In genomic region chr20:44210422-44211176, GRCh38 we compare ENCODE assay signal across 8 cellular contexts. TPM values are rescaled to one million over a fixed set of nuclear protein-coding genes. Genes with fewer than 3 reads are reported as not detected.
DNase-seq lines count a peak whose midpoint lies in the region; ATAC-seq, FAIRE-seq and TF ChIP-seq lines count a peak whose summit lies in the region.

TSS of gene OSER1 (minus strand) at chr20:44210771. CDS start at chr20:44206957, 3,814 bp downstream.

- peaks cover 53% of the 10 kb centered on the region for H3K4me1 ChIP-seq in HepG2 (ENCODE audit: insufficient read depth, low read length)

- H4K20me1 ChIP-seq in HepG2 (ENCODE audit: insufficient read depth, low read length): peaks cover 44% of the 10 kb centered on the region

- TF ChIP-seq RAD21 in HepG2 (CRISPR knock-in tag; IDR thresholded peaks at IDR 0.05): peak; percentile 43; the same call in 1 of the 2 replicates

- peak; percentile 86 to 99 (median 96) for DNase-seq in C1 segment of cervical spinal cord (lab: John Stamatoyannopoulos, UW)
- DNase-seq in NCI-H748 treated with DMSO at 0.1 percent for 48 hours (lab: John Stamatoyannopoulos, UW): peak; percentile 94
- peak; percentile 94 to 98 for DNase-seq in activated CD4-positive, alpha-beta T cell treated with anti-CD3 and anti-CD28 coated beads, Interleukin-2, amount 50 U/mL, for 24 hours (ENCODE audit: low read depth in 1 of 2, low spot score in 1 of 2)
- peak; percentile 99 for DNase-seq in HepG2 (ENCODE audit: low spot score)
- peak; percentile 95 for DNase-seq in stimulated activated CD4-positive, alpha-beta T cell treated with anti-CD3 and anti-CD28 coated beads, Interleukin-4, amount 100 ng/mL, for 1 hour

- peak within 1 kb of the TSS; percentile 100 for H3K4me3 Mint-ChIP-seq in dendritic cell treated with granulocyte-macrophage colony-stimulating factor and Interleukin-4, amounts not matched to agents 40 ng/mL and 50 ng/mL, for 4 days

- ATAC-seq in GM19372 (IDR thresholded peaks at IDR 0.05; ENCODE audit: low read depth, unreplicated experiment) (peak; percentile 78), HG03558 (IDR thresholded peaks at IDR 0.05; ENCODE audit: extremely low read depth, unreplicated experiment) (peak; percentile 52), HepG2 (peak; percentile 91)

- 0 out of 5 replicates have a peak, but pooled peaks cover 0 to 2% of the 10 kb centered on the region in 2 experiments for H3K36me3 ChIP-seq in HepG2 (replicated peaks in 1 of 2; ENCODE audit: control insufficient read depth in 1 of 2, insufficient read depth in 2 of 2, low read length in 2 of 2)

- H3K27me3 ChIP-seq in HepG2 (ENCODE audit: control insufficient read depth in 1 of 2, insufficient read depth in 2 of 2, low read length in 2 of 2): no peaks in the 10 kb centered on the region; a peak in 1 of 5 replicates

- no peaks in the 10 kb centered on the region for H3K9me3 ChIP-seq in HepG2 (ENCODE audit: low read length)

- BruUV-seq in HepG2 (replicated peaks; lab: Mats Ljungman, UMichigan): no TSS peak

- no peaks in the 10 kb centered on the region for H3K27me3 Mint-ChIP-seq in dendritic cell treated with granulocyte-macrophage colony-stimulating factor and Interleukin-4, amounts not matched to agents 40 ng/mL and 50 ng/mL, for 4 days

- in situ Hi-C loops in HepG2 (cut with HindIII; ENCODE audit: extremely low pct_ligation_motif_present, low pct_unique_long_range_greater_than_20kb): no loop called here

- peaks cover 51% of the 10 kb centered on the region for H3K4me1 Mint-ChIP-seq in dendritic cell treated with granulocyte-macrophage colony-stimulating factor and Interleukin-4, amounts not matched to agents 40 ng/mL and 50 ng/mL, for 4 days (ENCODE audit: low read depth)

- peak within 1 kb of the TSS; percentile 97 for H3K27ac Mint-ChIP-seq in dendritic cell treated with granulocyte-macrophage colony-stimulating factor and Interleukin-4, amounts not matched to agents 40 ng/mL and 50 ng/mL, for 4 days

- peak within 1 kb of the TSS; percentile 94 for H3K4me2 ChIP-seq in HepG2 (ENCODE audit: low read depth, low read length)

- H3K79me2 ChIP-seq in HepG2 (ENCODE audit: insufficient read depth, low read length): peaks cover 57% of the 10 kb centered on the region

- intact Hi-C loops in dendritic cell treated with granulocyte-macrophage colony-stimulating factor and Interleukin-4, amounts not matched to agents 40 ng/mL and 50 ng/mL, for 4 days (cut with micrococcal nuclease): loop anchor here (1.0 to 10.0 kb wide), 5 partner anchors 101 to 677 kb away; partner anchors contain the start of genes FITM2, SERINC3, TTPAL and YWHAB
- intact Hi-C loops in HepG2 (cut with micrococcal nuclease; ENCODE audit: unreplicated experiment): loop anchor here (1.0 to 10.0 kb wide), 3 partner anchors 145 to 674 kb away; partner anchors contain the start of genes HNF4A and YWHAB

- 1% methylated on average over 44 of the region's 78 CpGs for WGBS in HepG2 (ENCODE audit: low lambda C conversion rate)

- peak; percentile 44 for TF ChIP-seq CTCF in HepG2 (CRISPR knock-in tag; IDR thresholded peaks at IDR 0.05)

- POLR2A ChIA-PET in HepG2 (lab: Yijun Ruan, JAX): interaction anchor here (0.9 to 1.4 kb wide), 8 partner anchors 99 to 310 kb away, joined by 3 to 5 read pairs (median 4); partner anchors contain the start of gene TTPAL

- CTCF ChIA-PET in HepG2 (lab: Yijun Ruan, JAX; ENCODE audit: low intra/inter-chr PET ratio, low total read pairs): no interaction called here

- H2AFZ ChIP-seq in HepG2 (ENCODE audit: low read length): peak within 1 kb of the TSS; percentile 2

- H3K4me3 ChIP-seq in HepG2 (replicated peaks in 1 of 3; ENCODE audit: insufficient read depth in 1 of 3, low read depth in 2 of 3, low read length in 3 of 3): peak within 1 kb of the TSS; percentile 91 to 96 (median 92)

- peak within 1 kb of the TSS; percentile 87 for H3K27ac ChIP-seq in HepG2 (ENCODE audit: extremely low read length, insufficient read depth, low read length)

- peak within 1 kb of the TSS; percentile 96 for H3K9ac ChIP-seq in HepG2 (ENCODE audit: insufficient read depth, low read depth, low read length)

- no peaks in the 10 kb centered on the region for H3K9me3 Mint-ChIP-seq in dendritic cell treated with granulocyte-macrophage colony-stimulating factor and Interleukin-4, amounts not matched to agents 40 ng/mL and 50 ng/mL, for 4 days

- peak; percentile 94 for FAIRE-seq in HepG2 (lab: Jason Lieb, UNC)

- TF ChIP-seq EP300 in HepG2 (IDR thresholded peaks at IDR 0.05; ENCODE audit: low read depth in 2 of 2, low read length in 2 of 2) (peak; percentile 68), HepG2 (CRISPR knock-in tag; IDR thresholded peaks at IDR 0.05; ENCODE audit: borderline replicate concordance) (peak; percentile 29; the same call in 1 of the 2 replicates)

- peak; percentile 93 to 95 for TF ChIP-seq POLR2A in HepG2 (IDR thresholded peaks at IDR 0.05; ENCODE audit: insufficient read depth in 1 of 2, low read depth in 2 of 2, low read length in 2 of 2)

- peaks cover 41% of the 10 kb centered on the region for H3K36me3 Mint-ChIP-seq in dendritic cell treated with granulocyte-macrophage colony-stimulating factor and Interleukin-4, amounts not matched to agents 40 ng/mL and 50 ng/mL, for 4 days (ENCODE audit: low read depth)

TF ChIP-seq in HepG2, 621 proteins besides CTCF, POLR2A, EP300 and RAD21 (continues in another document):
- TF ChIP-seq SMC3 (IDR thresholded peaks at IDR 0.05; ENCODE audit: low read length) (no peak; the same call in 1 of the 2 replicates), ZNF501 (CRISPR knock-in tag; IDR thresholded peaks at IDR 0.05) (no peak; the same call in 1 of the 2 replicates), ZNF788 (CRISPR knock-in tag; IDR thresholded peaks at IDR 0.05; ENCODE audit: borderline replicate concordance) (peak; percentile 96), CENPX (CRISPR knock-in tag; IDR thresholded peaks at IDR 0.05) (no peak), ZBTB20 (CRISPR knock-in tag; IDR thresholded peaks at IDR 0.05; ENCODE audit: borderline replicate concordance, low read depth) (peak; percentile 83; the same call in 1 of the 2 replicates), MED1 (CRISPR knock-in tag; IDR thresholded peaks at IDR 0.05) (peak; percentile 82), ZNF12 (CRISPR knock-in tag; IDR thresholded peaks at IDR 0.05) (peak; percentile 92), EED (CRISPR knock-in tag; IDR thresholded peaks at IDR 0.05) (peak; percentile 96), FOXK2 (IDR thresholded peaks at IDR 0.05) (peak; percentile 99), BCLAF1 (IDR thresholded peaks at IDR 0.05) (no peak), ZNF292 (CRISPR knock-in tag; IDR thresholded peaks at IDR 0.05; ENCODE audit: borderline replicate concordance, low read depth) (no peak)

RNA-seq across cellular contexts. Expression of gene OSER1, which starts in this region (rescaled TPM):
- 71.2 and 92.8 TPM in 2 replicates for total RNA-seq in HepG2 (2016; rRNA removed; fragmentation: Illumina TruSeq; extraction: Trizol)
- total RNA-seq in HepG2 (2016; cell fraction: cytosol; rRNA removed; fragmentation: Illumina TruSeq; extraction: Trizol; ENCODE audit: low read depth): 47.2 and 53.9 TPM in 2 replicates
- total RNA-seq in HepG2 (2016; cell fraction: insoluble cytoplasmic fraction; rRNA removed; fragmentation: Illumina TruSeq; extraction: Trizol): 68.4 and 97.8 TPM in 2 replicates
- total RNA-seq in HepG2 (2016; cell fraction: membrane; rRNA removed; fragmentation: Illumina TruSeq; extraction: Trizol): 55.7 and 63.5 TPM in 2 replicates
- total RNA-seq in HepG2 (2016; cell fraction: nucleus; rRNA removed; fragmentation: Illumina TruSeq; extraction: Trizol): 43.8 and 44.3 TPM in 2 replicates
- polyA plus RNA-seq in HepG2 (2011; rRNA removed): 67.0 and 71.5 TPM in 2 replicates
- 45.9 and 56.3 TPM in 2 replicates for polyA plus RNA-seq in HepG2 (2011; cell fraction: cytosol; rRNA removed)
- 61.9 and 63.0 TPM in 2 replicates for polyA plus RNA-seq in HepG2 (2011; cell fraction: nucleus; rRNA removed)
- 47.9 and 61.6 TPM in 2 replicates for polyA plus RNA-seq in HepG2 (2012)
- polyA plus RNA-seq in HepG2 (2016; cell fraction: cytosol; fragmentation: Illumina TruSeq; extraction: Trizol; ENCODE audit: low read depth): 20.0 and 20.3 TPM in 2 replicates
- polyA plus RNA-seq in HepG2 (2016; cell fraction: insoluble cytoplasmic fraction; fragmentation: Illumina TruSeq; extraction: Trizol; ENCODE audit: low read depth): 76.4 and 82.6 TPM in 2 replicates
- polyA plus RNA-seq in HepG2 (2016; cell fraction: membrane; fragmentation: Illumina TruSeq; extraction: Trizol; ENCODE audit: low read depth): 22.2 and 23.0 TPM in 2 replicates
- polyA plus RNA-seq in HepG2 (2016; cell fraction: nucleus; fragmentation: Illumina TruSeq; extraction: Trizol; ENCODE audit: insufficient read depth, low read depth): 77.5 and 79.8 TPM in 2 replicates
- 42.9 and 49.7 TPM in 2 replicates for polyA minus RNA-seq in HepG2 (2011; rRNA and poly(A)+ RNA removed; ENCODE audit: low replicate concordance)
- polyA minus RNA-seq in HepG2 (2011; cell fraction: cytosol; rRNA and poly(A)+ RNA removed): 32.4 and 37.8 TPM in 2 replicates
- polyA minus RNA-seq in HepG2 (2011; cell fraction: nucleus; rRNA and poly(A)+ RNA removed): 18.4 and 28.8 TPM in 2 replicates

Comparison
In these comparisons a context has a peak if more than half of its experiments do, and no peak if none do; other contexts are left out.
1. Peak in every context shown above with its lines: DNase-seq, ATAC-seq, H3K4me3 ChIP-seq and H3K27ac ChIP-seq.